1 cellular context compared by ENCODE assay signal in the genomic region with DNA sequence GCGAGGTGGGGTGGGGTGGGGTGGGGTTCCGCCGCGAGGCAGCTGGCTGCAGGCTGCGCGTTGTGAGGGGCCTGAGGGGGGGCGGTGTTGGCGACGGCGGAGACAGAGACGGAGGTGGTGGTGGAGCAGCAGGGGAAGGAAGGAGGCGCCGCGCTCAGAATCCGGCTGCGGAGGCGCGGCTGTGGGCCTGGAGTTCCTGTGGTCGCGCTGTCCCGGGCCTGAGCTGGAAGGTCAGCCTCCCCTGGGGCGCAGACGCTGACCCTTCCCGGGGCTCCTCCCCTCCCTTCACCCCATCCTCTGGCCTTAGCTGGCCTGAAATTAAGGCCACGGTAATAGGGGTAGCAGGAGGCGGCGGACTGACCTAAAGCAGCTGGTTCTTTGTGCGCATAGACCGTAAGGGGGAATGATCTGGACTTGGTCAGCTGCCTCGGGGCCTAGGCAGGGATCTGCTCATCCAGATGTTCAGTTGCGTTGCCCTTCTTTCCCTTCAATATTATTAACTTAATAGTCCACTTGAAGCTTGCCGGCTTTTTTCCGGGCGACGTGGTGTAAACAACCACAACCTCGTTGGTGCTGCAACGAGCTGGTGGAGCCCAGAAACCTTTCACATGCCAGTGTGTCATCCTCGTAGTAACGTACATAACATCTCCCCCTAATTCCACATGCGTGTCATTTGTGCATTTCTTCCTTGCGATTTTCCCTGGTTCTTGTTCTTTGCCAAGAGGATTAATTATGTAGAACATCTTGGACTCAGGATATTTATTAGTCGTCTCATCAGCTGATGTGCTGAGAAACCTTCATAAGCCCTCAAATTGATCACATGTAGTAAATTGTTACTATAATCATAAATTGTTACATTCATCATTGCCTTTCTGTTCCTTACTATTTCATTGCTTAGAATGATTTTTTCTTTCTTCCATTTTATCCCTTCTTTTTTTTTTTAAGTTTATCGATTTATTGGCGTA.
TF ChIP-seq lines count a peak whose summit lies in the region.

No MANE protein-coding gene starts in this region.

TF ChIP-seq in GM23338, 12 proteins besides CTCF, POLR2A, EP300 and RAD21 (continued from another document):
- TF ChIP-seq, protein P1, sequence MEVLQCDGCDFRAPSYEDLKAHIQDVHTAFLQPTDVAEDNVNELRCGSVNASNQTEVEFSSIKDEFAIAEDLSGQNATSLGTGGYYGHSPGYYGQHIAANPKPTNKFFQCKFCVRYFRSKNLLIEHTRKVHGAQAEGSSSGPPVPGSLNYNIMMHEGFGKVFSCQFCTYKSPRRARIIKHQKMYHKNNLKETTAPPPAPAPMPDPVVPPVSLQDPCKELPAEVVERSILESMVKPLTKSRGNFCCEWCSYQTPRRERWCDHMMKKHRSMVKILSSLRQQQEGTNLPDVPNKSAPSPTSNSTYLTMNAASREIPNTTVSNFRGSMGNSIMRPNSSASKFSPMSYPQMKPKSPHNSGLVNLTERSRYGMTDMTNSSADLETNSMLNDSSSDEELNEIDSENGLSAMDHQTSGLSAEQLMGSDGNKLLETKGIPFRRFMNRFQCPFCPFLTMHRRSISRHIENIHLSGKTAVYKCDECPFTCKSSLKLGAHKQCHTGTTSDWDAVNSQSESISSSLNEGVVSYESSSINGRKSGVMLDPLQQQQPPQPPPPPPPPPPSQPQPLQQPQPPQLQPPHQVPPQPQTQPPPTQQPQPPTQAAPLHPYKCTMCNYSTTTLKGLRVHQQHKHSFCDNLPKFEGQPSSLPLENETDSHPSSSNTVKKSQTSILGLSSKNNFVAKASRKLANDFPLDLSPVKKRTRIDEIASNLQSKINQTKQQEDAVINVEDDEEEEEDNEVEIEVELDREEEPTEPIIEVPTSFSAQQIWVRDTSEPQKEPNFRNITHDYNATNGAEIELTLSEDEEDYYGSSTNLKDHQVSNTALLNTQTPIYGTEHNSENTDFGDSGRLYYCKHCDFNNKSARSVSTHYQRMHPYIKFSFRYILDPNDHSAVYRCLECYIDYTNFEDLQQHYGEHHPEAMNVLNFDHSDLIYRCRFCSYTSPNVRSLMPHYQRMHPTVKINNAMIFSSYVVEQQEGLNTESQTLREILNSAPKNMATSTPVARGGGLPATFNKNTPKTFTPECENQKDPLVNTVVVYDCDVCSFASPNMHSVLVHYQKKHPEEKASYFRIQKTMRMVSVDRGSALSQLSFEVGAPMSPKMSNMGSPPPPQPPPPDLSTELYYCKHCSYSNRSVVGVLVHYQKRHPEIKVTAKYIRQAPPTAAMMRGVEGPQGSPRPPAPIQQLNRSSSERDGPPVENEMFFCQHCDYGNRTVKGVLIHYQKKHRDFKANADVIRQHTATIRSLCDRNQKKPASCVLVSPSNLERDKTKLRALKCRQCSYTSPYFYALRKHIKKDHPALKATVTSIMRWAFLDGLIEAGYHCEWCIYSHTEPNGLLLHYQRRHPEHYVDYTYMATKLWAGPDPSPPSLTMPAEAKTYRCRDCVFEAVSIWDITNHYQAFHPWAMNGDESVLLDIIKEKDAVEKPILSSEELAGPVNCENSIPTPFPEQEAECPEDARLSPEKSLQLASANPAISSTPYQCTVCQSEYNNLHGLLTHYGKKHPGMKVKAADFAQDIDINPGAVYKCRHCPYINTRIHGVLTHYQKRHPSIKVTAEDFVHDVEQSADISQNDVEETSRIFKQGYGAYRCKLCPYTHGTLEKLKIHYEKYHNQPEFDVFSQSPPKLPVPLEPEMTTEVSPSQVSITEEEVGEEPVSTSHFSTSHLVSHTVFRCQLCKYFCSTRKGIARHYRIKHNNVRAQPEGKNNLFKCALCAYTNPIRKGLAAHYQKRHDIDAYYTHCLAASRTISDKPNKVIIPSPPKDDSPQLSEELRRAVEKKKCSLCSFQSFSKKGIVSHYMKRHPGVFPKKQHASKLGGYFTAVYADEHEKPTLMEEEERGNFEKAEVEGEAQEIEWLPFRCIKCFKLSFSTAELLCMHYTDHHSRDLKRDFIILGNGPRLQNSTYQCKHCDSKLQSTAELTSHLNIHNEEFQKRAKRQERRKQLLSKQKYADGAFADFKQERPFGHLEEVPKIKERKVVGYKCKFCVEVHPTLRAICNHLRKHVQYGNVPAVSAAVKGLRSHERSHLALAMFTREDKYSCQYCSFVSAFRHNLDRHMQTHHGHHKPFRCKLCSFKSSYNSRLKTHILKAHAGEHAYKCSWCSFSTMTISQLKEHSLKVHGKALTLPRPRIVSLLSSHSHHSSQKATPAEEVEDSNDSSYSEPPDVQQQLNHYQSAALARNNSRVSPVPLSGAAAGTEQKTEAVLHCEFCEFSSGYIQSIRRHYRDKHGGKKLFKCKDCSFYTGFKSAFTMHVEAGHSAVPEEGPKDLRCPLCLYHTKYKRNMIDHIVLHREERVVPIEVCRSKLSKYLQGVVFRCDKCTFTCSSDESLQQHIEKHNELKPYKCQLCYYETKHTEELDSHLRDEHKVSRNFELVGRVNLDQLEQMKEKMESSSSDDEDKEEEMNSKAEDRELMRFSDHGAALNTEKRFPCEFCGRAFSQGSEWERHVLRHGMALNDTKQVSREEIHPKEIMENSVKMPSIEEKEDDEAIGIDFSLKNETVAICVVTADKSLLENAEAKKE (CRISPR knock-in tag; IDR thresholded peaks at IDR 0.05) = no peak
- TF ChIP-seq, protein P2, sequence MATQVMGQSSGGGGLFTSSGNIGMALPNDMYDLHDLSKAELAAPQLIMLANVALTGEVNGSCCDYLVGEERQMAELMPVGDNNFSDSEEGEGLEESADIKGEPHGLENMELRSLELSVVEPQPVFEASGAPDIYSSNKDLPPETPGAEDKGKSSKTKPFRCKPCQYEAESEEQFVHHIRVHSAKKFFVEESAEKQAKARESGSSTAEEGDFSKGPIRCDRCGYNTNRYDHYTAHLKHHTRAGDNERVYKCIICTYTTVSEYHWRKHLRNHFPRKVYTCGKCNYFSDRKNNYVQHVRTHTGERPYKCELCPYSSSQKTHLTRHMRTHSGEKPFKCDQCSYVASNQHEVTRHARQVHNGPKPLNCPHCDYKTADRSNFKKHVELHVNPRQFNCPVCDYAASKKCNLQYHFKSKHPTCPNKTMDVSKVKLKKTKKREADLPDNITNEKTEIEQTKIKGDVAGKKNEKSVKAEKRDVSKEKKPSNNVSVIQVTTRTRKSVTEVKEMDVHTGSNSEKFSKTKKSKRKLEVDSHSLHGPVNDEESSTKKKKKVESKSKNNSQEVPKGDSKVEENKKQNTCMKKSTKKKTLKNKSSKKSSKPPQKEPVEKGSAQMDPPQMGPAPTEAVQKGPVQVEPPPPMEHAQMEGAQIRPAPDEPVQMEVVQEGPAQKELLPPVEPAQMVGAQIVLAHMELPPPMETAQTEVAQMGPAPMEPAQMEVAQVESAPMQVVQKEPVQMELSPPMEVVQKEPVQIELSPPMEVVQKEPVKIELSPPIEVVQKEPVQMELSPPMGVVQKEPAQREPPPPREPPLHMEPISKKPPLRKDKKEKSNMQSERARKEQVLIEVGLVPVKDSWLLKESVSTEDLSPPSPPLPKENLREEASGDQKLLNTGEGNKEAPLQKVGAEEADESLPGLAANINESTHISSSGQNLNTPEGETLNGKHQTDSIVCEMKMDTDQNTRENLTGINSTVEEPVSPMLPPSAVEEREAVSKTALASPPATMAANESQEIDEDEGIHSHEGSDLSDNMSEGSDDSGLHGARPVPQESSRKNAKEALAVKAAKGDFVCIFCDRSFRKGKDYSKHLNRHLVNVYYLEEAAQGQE (IDR thresholded peaks at IDR 0.05; ENCODE audit: unreplicated experiment) = no peak
- TF ChIP-seq NANOG (IDR thresholded peaks at IDR 0.05; ENCODE audit: borderline replicate concordance) (no peak), STAT1 (IDR thresholded peaks at IDR 0.05; ENCODE audit: unreplicated experiment) (no peak), POLR2AphosphoS5 (IDR thresholded peaks at IDR 0.05; ENCODE audit: low read depth) (no peak), CREB1 (CRISPR knock-in tag; IDR thresholded peaks at IDR 0.05; ENCODE audit: low read depth) (no peak)
